28 cellular contexts compared by ENCODE assay signal in genomic region chr12:109261939-109262338, GRCh38. TPM values are rescaled to one million over a fixed set of nuclear protein-coding genes. Genes with fewer than 3 reads are reported as not detected.
DNase-seq lines count a peak whose midpoint lies in the region; ATAC-seq, FAIRE-seq and TF ChIP-seq lines count a peak whose summit lies in the region.
"Had no signal": no experiment of that assay in that cellular context is flagged by ENCODE, and none has a peak within 500 bp of the region (broad histone marks: within the 10 kb centered on the region; RNA-seq: fewer than 3 reads in every experiment).

No MANE protein-coding gene starts in this region.

- no peaks in the 10 kb centered on the region for H3K4me1 Mint-ChIP-seq in stimulated activated naive CD8-positive, alpha-beta T cell treated with anti-CD3 and anti-CD28 coated beads, Interleukin-15, amount 100 ng/mL, for 72 hours
- H3K4me1 Mint-ChIP-seq: CD14-positive monocyte; CD4-positive, alpha-beta memory T cell; CD4-positive, CD25-positive, alpha-beta regulatory T cell; CD8-positive, alpha-beta memory T cell had no signal

- H3K9ac ChIP-seq in K562 (ENCODE audit: insufficient read depth in 1 of 2, low read depth in 2 of 2, low read length in 2 of 2) = no peak overlapping the region
- H3K9ac ChIP-seq: BLaER1 had no signal

- H3K36me3 ChIP-seq in K562 (ENCODE audit: control insufficient read depth, insufficient read depth, low read length) (no peaks in the 10 kb centered on the region), H7 (replicated peaks; ENCODE audit: control insufficient read depth, insufficient read depth, low read length) (no peaks in the 10 kb centered on the region)
- H3K36me3 ChIP-seq: BE2C, BLaER1 had no signal

- intact Hi-C loops in K562 (cut with micrococcal nuclease) = no loop called here

- TF ChIP-seq RAD21 in K562 (CRISPR knock-in tag; conservative IDR thresholded peaks at IDR 0.05 in 1 of 2, IDR thresholded peaks at IDR 0.05 in 1 of 2) = no peak

- in situ Hi-C loops in K562 (cut with MboI) = loop anchor here (5.0 kb wide), 1 partner anchor 125 kb away; no protein-coding TSS in a partner anchor

- H3K4me1 ChIP-seq in K562 (replicated peaks in 1 of 2; ENCODE audit: control insufficient read depth in 2 of 2, insufficient read depth in 2 of 2, low read length in 2 of 2) = peaks cover 0 to 6% of the 10 kb centered on the region in 2 experiments; a peak in 1 of 5 replicates
- H3K4me1 ChIP-seq: BE2C, BLaER1 had no signal

- no peak for DNase-seq in stimulated activated naive CD8-positive, alpha-beta T cell treated with anti-CD3 and anti-CD28 coated beads, Interleukin-15, Interleukin-2, amounts not matched to agents 100 U/mL and 50 U/mL, for 24 hours
- DNase-seq in stimulated activated naive CD8-positive, alpha-beta T cell treated with anti-CD3 and anti-CD28 coated beads, Interleukin-15, amount 100 ng/mL, for 72 hours = no peak
- no peak for DNase-seq in K562 (ENCODE audit: extremely low read depth in 1 of 4, low spot score in 3 of 4)
- no peak for DNase-seq in H7
- DNase-seq: 8988T; ACHN; BE2C; C1 segment of cervical spinal cord; CD4-positive, alpha-beta memory T cell; CD4-positive, CD25-positive, alpha-beta regulatory T cell; CD8-positive, alpha-beta memory T cell; COR-L47; DMS 273 treated with DMSO at 0.1 percent for 48 hours; DMS153; DMS53; DMS79; DND-41; EL; GDM1 had no signal

- POLR2A ChIA-PET in K562 (lab: Yijun Ruan, JAX) = no interaction called here

- 0% methylated on average over 2 of the region's 2 CpGs for WGBS in K562 (ENCODE audit: insufficient coverage, low coverage, missing lambda C conversion rate)

- H3K4me3 ChIP-seq in K562 (no peak overlapping the region), H7 (ENCODE audit: insufficient read depth, low read depth, low read length) (no peak overlapping the region)
- H3K4me3 ChIP-seq: BLaER1, GM12878 had no signal

- no peak for TF ChIP-seq EP300 in K562 (IDR thresholded peaks at IDR 0.05; ENCODE audit: low read length)

- no peak for TF ChIP-seq POLR2A in K562 (conservative IDR thresholded peaks at IDR 0.05)

- peak; percentile 51 for ATAC-seq in stimulated activated naive CD8-positive, alpha-beta T cell treated with anti-CD3 and anti-CD28 coated beads, Interleukin-15, Interleukin-2, amounts not matched to agents 100 U/mL and 50 U/mL, for 24 hours
- ATAC-seq in stimulated activated naive CD8-positive, alpha-beta T cell treated with anti-CD3 and anti-CD28 coated beads, Interleukin-15, amount 100 ng/mL, for 72 hours = no peak
- ATAC-seq in K562 = no peak
- no peak for ATAC-seq in HG03378 (IDR thresholded peaks at IDR 0.05; ENCODE audit: unreplicated experiment)
- ATAC-seq: GM12878 had no signal

- BruUV-seq in K562 (replicated peaks; lab: Mats Ljungman, UMichigan) = no TSS peak

- H3K27me3 ChIP-seq in K562 (ENCODE audit: control insufficient read depth in 2 of 2, insufficient read depth in 2 of 2, low read length in 2 of 2) (peaks cover 4 to 28% of the 10 kb centered on the region in 2 experiments; a peak in 2 of 5 replicates), H7 (ENCODE audit: control insufficient read depth, insufficient read depth, low read length) (no peaks in the 10 kb centered on the region)
- H3K27me3 ChIP-seq: BE2C, BLaER1 had no signal

- H3K9me1 ChIP-seq in K562 (ENCODE audit: control insufficient read depth, insufficient read depth, low read length) = peaks cover 5% of the 10 kb centered on the region

- no peaks in the 10 kb centered on the region; the same call in 1 of the 2 replicates for H3K9me3 ChIP-seq in K562 (replicated peaks; ENCODE audit: control insufficient read depth, insufficient read depth, low read depth, low read length)
- H3K9me3 ChIP-seq: BE2C, BLaER1 had no signal

- H3K79me2 ChIP-seq in K562 (ENCODE audit: control insufficient read depth, insufficient read depth, low read length) = no peaks in the 10 kb centered on the region

- no peak overlapping the region for H3K27ac Mint-ChIP-seq in stimulated activated naive CD8-positive, alpha-beta T cell treated with anti-CD3 and anti-CD28 coated beads, Interleukin-15, amount 100 ng/mL, for 72 hours
- H3K27ac Mint-ChIP-seq: CD4-positive, alpha-beta memory T cell had no signal

- peaks cover 2% of the 10 kb centered on the region; the same call in 1 of the 2 replicates for H4K20me1 ChIP-seq in K562 (replicated peaks; ENCODE audit: control insufficient read depth, insufficient read depth, low read length)
- H4K20me1 ChIP-seq: BLaER1 had no signal

- H2AFZ ChIP-seq in K562 (ENCODE audit: low read depth, low read length) = no peak overlapping the region

- H3K4me2 ChIP-seq in K562 (ENCODE audit: insufficient read depth, low read length) = no peak overlapping the region
- H3K4me2 ChIP-seq: BLaER1 had no signal

- H3K27ac ChIP-seq in K562 (ENCODE audit: extremely low read depth, low read depth, low read length) = no peak overlapping the region
- H3K27ac ChIP-seq: BLaER1 had no signal

- no peak overlapping the region for H3K4me3 Mint-ChIP-seq in stimulated activated naive CD8-positive, alpha-beta T cell treated with anti-CD3 and anti-CD28 coated beads, Interleukin-15, amount 100 ng/mL, for 72 hours
- H3K4me3 Mint-ChIP-seq: CD14-positive monocyte; CD4-positive, alpha-beta memory T cell; CD4-positive, CD25-positive, alpha-beta regulatory T cell; CD8-positive, alpha-beta memory T cell had no signal

- CTCF ChIA-PET in K562 (lab: Yijun Ruan, JAX; ENCODE audit: low intra/inter-chr PET ratio) = no interaction called here

- H3K9me3 Mint-ChIP-seq in stimulated activated naive CD8-positive, alpha-beta T cell treated with anti-CD3 and anti-CD28 coated beads, Interleukin-15, amount 100 ng/mL, for 72 hours = no peaks in the 10 kb centered on the region
- H3K9me3 Mint-ChIP-seq: CD4-positive, CD25-positive, alpha-beta regulatory T cell; CD8-positive, alpha-beta memory T cell had no signal

- TF ChIP-seq CTCF in K562 (IDR thresholded peaks at IDR 0.05 in 2 of 3, conservative IDR thresholded peaks at IDR 0.05 in 1 of 3; ENCODE audit: insufficient read depth in 2 of 3, low read depth in 1 of 3, low read length in 3 of 3) = no peak

- FAIRE-seq in K562 (lab: Jason Lieb, UNC) = no peak
- FAIRE-seq: A204.1, GM12878, GM12892, GM18507 had no signal

- no peaks in the 10 kb centered on the region for H3K27me3 Mint-ChIP-seq in stimulated activated naive CD8-positive, alpha-beta T cell treated with anti-CD3 and anti-CD28 coated beads, Interleukin-15, amount 100 ng/mL, for 72 hours
- H3K27me3 Mint-ChIP-seq: CD4-positive, alpha-beta memory T cell; CD4-positive, CD25-positive, alpha-beta regulatory T cell; CD8-positive, alpha-beta memory T cell had no signal

TF ChIP-seq in K562, 482 proteins besides CTCF, POLR2A, EP300 and RAD21:
- TF ChIP-seq ZNF175 (CRISPR knock-in tag; IDR thresholded peaks at IDR 0.05; ENCODE audit: low read depth) (no peak), PTTG1 (tag; IDR thresholded peaks at IDR 0.05; ENCODE audit: low read depth) (no peak), RBM25 (IDR thresholded peaks at IDR 0.05; ENCODE audit: low read depth, low read length, severe bottlenecking) (peak; percentile 45), ARID3B (CRISPR knock-in tag; IDR thresholded peaks at IDR 0.05; ENCODE audit: borderline replicate concordance) (no peak), ZKSCAN8 (CRISPR knock-in tag; IDR thresholded peaks at IDR 0.05) (no peak), ZFP36 (IDR thresholded peaks at IDR 0.05; ENCODE audit: low read depth, low read length, partially characterized antibody) (peak; percentile 48)

RNA-seq across cellular contexts. Expression of gene FOXN4, which starts 47.1 kb away (rescaled TPM):
- total RNA-seq in K562 (2011; cell fraction: chromatin; rRNA removed; ENCODE audit: low replicate concordance) = not detected in 2 replicates
- not detected in 2 replicates for total RNA-seq in K562 (2011; cell fraction: nucleolus; rRNA removed)
- not detected in 2 replicates for total RNA-seq in K562 (2011; cell fraction: nucleoplasm; rRNA removed)
- total RNA-seq in K562 (2014; rRNA removed) (not detected in 2 replicates), K562 (2014; rRNA removed; fragmentation: Illumina TruSeq; extraction: Trizol) (not detected in 2 replicates), K562 (2015; rRNA removed; fragmentation: Illumina TruSeq; extraction: Trizol) (not detected in 2 replicates), K562 (2021) (not detected in 2 replicates)
- polyA plus RNA-seq in K562 (2011; rRNA removed) (not detected in 2 replicates), K562 (2014; fragmentation: Illumina TruSeq; extraction: Trizol) (not detected in 2 replicates), K562 (2014; fragmentation: Nextera tagmentation; extraction: Ambion mirVana) (not detected), K562 (2014; rRNA removed) (not detected in 2 replicates)
- not detected in 2 replicates for polyA plus RNA-seq in K562 (2011; cell fraction: cytosol; rRNA removed)
- polyA plus RNA-seq in K562 (2011; cell fraction: nucleus; rRNA removed) = not detected in 2 replicates
- polyA plus RNA-seq in K562 (2012) = not detected in 2 replicates
- polyA minus RNA-seq in K562 (2011; rRNA and poly(A)+ RNA removed) = not detected in 2 replicates
- polyA minus RNA-seq in K562 (2011; cell fraction: cytosol; rRNA and poly(A)+ RNA removed) = not detected in 2 replicates
- not detected in 2 replicates for polyA minus RNA-seq in K562 (2011; cell fraction: nucleus; rRNA and poly(A)+ RNA removed)
- total RNA-seq in H7 (2014; rRNA removed; shearing (Covaris generic)) = 0.07 and 0.33 TPM in 2 replicates
- total RNA-seq: A673; CD4-positive, alpha-beta memory T cell; CD4-positive, CD25-positive, alpha-beta regulatory T cell; CD8-positive, alpha-beta memory T cell; GM12878 had no signal
- polyA plus RNA-seq: AG04450; CD14-positive monocyte; CD4-positive, alpha-beta memory T cell; CD8-positive, alpha-beta memory T cell; GM12878 had no signal
